11 cellular contexts compared by ENCODE assay signal in genomic region chr19:38583219-38583984, GRCh38. TPM values are rescaled to one million over a fixed set of nuclear protein-coding genes. Genes with fewer than 3 reads are reported as not detected.
DNase-seq lines count a peak whose midpoint lies in the region; ATAC-seq and TF ChIP-seq lines count a peak whose summit lies in the region.
"Had no signal": no experiment of that assay in that cellular context is flagged by ENCODE, and none has a peak within 500 bp of the region (broad histone marks: within the 10 kb centered on the region; RNA-seq: fewer than 3 reads in every experiment).

No MANE protein-coding gene starts in this region.

- H3K4me1 ChIP-seq in colonic mucosa, result no peaks in the 10 kb centered on the region
- H3K4me1 ChIP-seq: uterus had no signal

- H3K9me3 ChIP-seq in colonic mucosa, result no peaks in the 10 kb centered on the region
- H3K9me3 ChIP-seq: uterus had no signal

- H3K27ac Mint-ChIP-seq in activated T-cell treated with anti-CD3 and anti-CD28 coated beads, Interleukin-2, amount 50 U/mL, for 24 hours, result peak overlapping the region; percentile 23
- peak overlapping the region; percentile 54 for H3K27ac Mint-ChIP-seq in stimulated activated effector memory CD8-positive, alpha-beta T cell treated with anti-CD3 and anti-CD28 coated beads, Interleukin-12 subunit alpha, Interleukin-12 subunit beta, amount 100 ng/mL, for 72 hours

- H3K9me3 Mint-ChIP-seq in activated T-cell treated with anti-CD3 and anti-CD28 coated beads, Interleukin-2, amount 50 U/mL, for 24 hours, result no peaks in the 10 kb centered on the region
- H3K9me3 Mint-ChIP-seq in activated T-cell treated with anti-CD3 and anti-CD28 coated beads, Interleukin-2, amount 50 U/mL, for 4 hours, result no peaks in the 10 kb centered on the region
- H3K9me3 Mint-ChIP-seq in stimulated activated effector memory CD8-positive, alpha-beta T cell treated with anti-CD3 and anti-CD28 coated beads, Interleukin-12 subunit alpha, Interleukin-12 subunit beta, amount 100 ng/mL, for 72 hours, result no peaks in the 10 kb centered on the region

- TF ChIP-seq CTCF in colonic mucosa (IDR thresholded peaks at IDR 0.05), result no peak

- no peak overlapping the region for H3K4me3 ChIP-seq in colonic mucosa
- H3K4me3 ChIP-seq: uterus had no signal

- ATAC-seq in activated T-cell treated with anti-CD3 and anti-CD28 coated beads, Interleukin-2, amount 50 U/mL, for 4 hours, result no peak
- ATAC-seq in HG02610 (IDR thresholded peaks at IDR 0.05; ENCODE audit: unreplicated experiment), result peak; percentile 71
- ATAC-seq in stimulated activated effector memory CD8-positive, alpha-beta T cell treated with anti-CD3 and anti-CD28 coated beads, Interleukin-12 subunit alpha, Interleukin-12 subunit beta, amount 100 ng/mL, for 72 hours, result peak; percentile 33

- H3K27me3 ChIP-seq in colonic mucosa, result no peaks in the 10 kb centered on the region
- H3K27me3 ChIP-seq: uterus had no signal

- no peak overlapping the region for H3K4me3 Mint-ChIP-seq in activated T-cell treated with anti-CD3 and anti-CD28 coated beads, Interleukin-2, amount 50 U/mL, for 24 hours
- no peak overlapping the region for H3K4me3 Mint-ChIP-seq in activated T-cell treated with anti-CD3 and anti-CD28 coated beads, Interleukin-2, amount 50 U/mL, for 4 hours
- no peak overlapping the region for H3K4me3 Mint-ChIP-seq in stimulated activated effector memory CD8-positive, alpha-beta T cell treated with anti-CD3 and anti-CD28 coated beads, Interleukin-12 subunit alpha, Interleukin-12 subunit beta, amount 100 ng/mL, for 72 hours

- intact Hi-C loops in colonic mucosa (cut with DNase I), result no loop called here

- H3K9ac ChIP-seq in colonic mucosa (ENCODE audit: low read depth in 2 of 2, low read length in 2 of 2), result no peak overlapping the region

- peaks cover 14% of the 10 kb centered on the region for H3K4me1 Mint-ChIP-seq in activated T-cell treated with anti-CD3 and anti-CD28 coated beads, Interleukin-2, amount 50 U/mL, for 24 hours (ENCODE audit: low read depth)
- peaks cover 9% of the 10 kb centered on the region for H3K4me1 Mint-ChIP-seq in activated T-cell treated with anti-CD3 and anti-CD28 coated beads, Interleukin-2, amount 50 U/mL, for 4 hours (ENCODE audit: low read depth)
- H3K4me1 Mint-ChIP-seq in stimulated activated effector memory CD8-positive, alpha-beta T cell treated with anti-CD3 and anti-CD28 coated beads, Interleukin-12 subunit alpha, Interleukin-12 subunit beta, amount 100 ng/mL, for 72 hours, result peaks cover 22% of the 10 kb centered on the region

- no peaks in the 10 kb centered on the region for H3K36me3 ChIP-seq in colonic mucosa
- H3K36me3 ChIP-seq: uterus had no signal

- no peak overlapping the region for H3K27ac ChIP-seq in colonic mucosa
- H3K27ac ChIP-seq: epithelial cell of prostate, uterus had no signal

- H3K27me3 Mint-ChIP-seq in activated T-cell treated with anti-CD3 and anti-CD28 coated beads, Interleukin-2, amount 50 U/mL, for 24 hours, result no peaks in the 10 kb centered on the region
- no peaks in the 10 kb centered on the region for H3K27me3 Mint-ChIP-seq in activated T-cell treated with anti-CD3 and anti-CD28 coated beads, Interleukin-2, amount 50 U/mL, for 4 hours (ENCODE audit: low read depth)

- DNase-seq in activated T-cell treated with anti-CD3 and anti-CD28 coated beads, Interleukin-2, amount 50 U/mL, for 24 hours, result no peak
- no peak for DNase-seq in activated T-cell treated with anti-CD3 and anti-CD28 coated beads, Interleukin-2, amount 50 U/mL, for 4 hours
- DNase-seq in NOMO-1 treated with DMSO at 0.1 percent for 48 hours (lab: John Stamatoyannopoulos, UW; ENCODE audit: unreplicated experiment) (peak; percentile 62), activated gamma-delta T cell treated with Interleukin-2 at 50 U/mL for 16 hours (no peak), colonic mucosa (no peak)
- DNase-seq in stimulated activated effector memory CD8-positive, alpha-beta T cell treated with anti-CD3 and anti-CD28 coated beads, Interleukin-12 subunit alpha, Interleukin-12 subunit beta, amount 100 ng/mL, for 72 hours (ENCODE audit: low spot score in 2 of 2), result no peak
- no peak for DNase-seq in stimulated activated naive CD4-positive, alpha-beta T cell treated with Interleukin-2 at 50 U/mL for 16 hours (lab: John Stamatoyannopoulos, UW)
- DNase-seq: activated CD4-positive, alpha-beta T cell treated with anti-CD3 and anti-CD28 coated beads, Interleukin-2, amount 50 U/mL, for 1 hour; uterus had no signal

- peaks cover 17% of the 10 kb centered on the region for H3K36me3 Mint-ChIP-seq in activated T-cell treated with anti-CD3 and anti-CD28 coated beads, Interleukin-2, amount 50 U/mL, for 24 hours (ENCODE audit: low read depth)
- peaks cover 7% of the 10 kb centered on the region for H3K36me3 Mint-ChIP-seq in activated T-cell treated with anti-CD3 and anti-CD28 coated beads, Interleukin-2, amount 50 U/mL, for 4 hours (ENCODE audit: insufficient read depth)
- peaks cover 32% of the 10 kb centered on the region for H3K36me3 Mint-ChIP-seq in stimulated activated effector memory CD8-positive, alpha-beta T cell treated with anti-CD3 and anti-CD28 coated beads, Interleukin-12 subunit alpha, Interleukin-12 subunit beta, amount 100 ng/mL, for 72 hours

RNA-seq across cellular contexts. Expression of gene MAP4K1, which starts 34.4 kb away (rescaled TPM):
- total RNA-seq in activated T-cell treated with anti-CD3 and anti-CD28 coated beads, Interleukin-2, amount 50 U/mL, for 4 hours, result 100 to 1,000 TPM; 109 to 130 (median 126) TPM
- 1 to 10 TPM; 2.6 to 4.9 TPM for total RNA-seq in colonic mucosa

RNA-seq across cellular contexts. Expression of gene EIF3K, which starts 35.6 kb away (rescaled TPM):
- total RNA-seq in activated T-cell treated with anti-CD3 and anti-CD28 coated beads, Interleukin-2, amount 50 U/mL, for 4 hours, result 100 to 1,000 TPM; 370 to 409 (median 401) TPM
- 100 to 1,000 TPM; 367 to 445 TPM for total RNA-seq in colonic mucosa

Comparison
In these comparisons a context has a peak if more than half of its experiments do, and no peak if none do; other contexts are left out.
1. ATAC-seq: peak in HG02610 (single experiment) and stimulated activated effector memory CD8-positive, alpha-beta T cell treated with anti-CD3 and anti-CD28 coated beads, Interleukin-12 subunit alpha, Interleukin-12 subunit beta, amount 100 ng/mL, for 72 hours (single experiment); none in activated T-cell treated with anti-CD3 and anti-CD28 coated beads, Interleukin-2, amount 50 U/mL, for 4 hours (0 of 2).
2. RNA of gene MAP4K1, which starts 34.4 kb away (total RNA-seq): 109 to 130 TPM in activated T-cell treated with anti-CD3 and anti-CD28 coated beads, Interleukin-2, amount 50 U/mL, for 4 hours; 2.6 to 4.9 TPM in colonic mucosa; every median in the first group is over 10 times any median in the second.